In genomic region chr6:145204258-145204766, GRCh38 we compare ENCODE assay signal across 17 cellular contexts.
"Had no signal": no experiment of that assay in that cellular context is flagged by ENCODE, and none has a peak within 500 bp of the region (broad histone marks: within the 10 kb centered on the region; RNA-seq: fewer than 3 reads in every experiment).

No MANE protein-coding gene starts in this region.

- H3K9me3 ChIP-seq: esophagus muscularis mucosa, neutrophil, upper lobe of left lung, vagina had no signal

- DNase-seq: cortex of kidney; effector memory CD4-positive, alpha-beta T cell; foreskin fibroblast; left colon; mammary epithelial cell; naive thymus-derived CD4-positive, alpha-beta T cell; nephron progenitor cell; right cardiac atrium; small intestine; stimulated activated CD4-positive, alpha-beta T cell treated with anti-CD3 and anti-CD28 coated beads, Interleukin-12 subunit alpha, Interleukin-12 subunit beta, amount 100 ng/mL, for 4 hours; stimulated activated naive CD4-positive, alpha-beta T cell treated with Interleukin-2 at 50 U/mL for 16 hours; upper lobe of left lung had no signal

- H3K27me3 ChIP-seq: esophagus muscularis mucosa, neutrophil, upper lobe of left lung, vagina had no signal

- H3K36me3 Mint-ChIP-seq: naive thymus-derived CD4-positive, alpha-beta T cell had no signal

- H3K4me3 ChIP-seq: esophagus muscularis mucosa, upper lobe of left lung, vagina had no signal

- H3K9me3 Mint-ChIP-seq: naive thymus-derived CD4-positive, alpha-beta T cell; nephron progenitor cell had no signal

- ATAC-seq: left colon; naive thymus-derived CD4-positive, alpha-beta T cell; right cardiac atrium had no signal

- H3K27ac ChIP-seq: epithelial cell of prostate, esophagus muscularis mucosa, neutrophil, upper lobe of left lung, vagina had no signal

- H3K4me3 Mint-ChIP-seq: naive thymus-derived CD4-positive, alpha-beta T cell; nephron progenitor cell had no signal

- H3K27ac Mint-ChIP-seq: naive thymus-derived CD4-positive, alpha-beta T cell; nephron progenitor cell had no signal

- H3K4me1 ChIP-seq: upper lobe of left lung, vagina had no signal

- FAIRE-seq: endometrium, small intestine had no signal

- H3K4me1 Mint-ChIP-seq: naive thymus-derived CD4-positive, alpha-beta T cell had no signal

- H3K36me3 ChIP-seq: esophagus muscularis mucosa, neutrophil, upper lobe of left lung, vagina had no signal
